ENCODE assay signal across 8 cellular contexts in genomic region chr4:99405433-99406115, GRCh38. TPM values are rescaled to one million over a fixed set of nuclear protein-coding genes. Genes with fewer than 3 reads are reported as not detected.
A peak's percentile ranks its signal among the peaks of the same experiment; 100 is the strongest.
DNase-seq lines count a peak whose midpoint lies in the region; ATAC-seq and TF ChIP-seq lines count a peak whose summit lies in the region.

No MANE protein-coding gene starts in this region.

- 38 to 39% methylated on average over 6 of the region's 6 CpGs for WGBS in lung, 2 donors

- CTCF ChIA-PET in HCT116 (lab: Charles Lee) = interaction anchor here (0.8 to 2.3 kb wide), 6 partner anchors 20 to 1419 kb away, joined by 3 to 9 read pairs (median 4); partner anchors contain the start of gene METAP1

- H2AFZ ChIP-seq in HCT116 (ENCODE audit: low read depth, low read length, poor library complexity, severe bottlenecking) = peak overlapping the region; percentile 33

- no peaks in the 10 kb centered on the region for H3K4me1 ChIP-seq in CD4-positive, CD25-positive, alpha-beta regulatory T cell (ENCODE audit: control insufficient read depth, insufficient read depth, low read length, poor library complexity, severe bottlenecking)
- H3K4me1 ChIP-seq in HCT116 (ENCODE audit: control insufficient read depth in 1 of 2, insufficient read depth in 2 of 2, low read length in 2 of 2) (peaks cover 0 to 9% of the 10 kb centered on the region in 2 experiments; a peak in 1 of 4 replicates), lung (ENCODE audit: control insufficient read depth in 2 of 2, insufficient read depth in 2 of 2, low read length in 2 of 2) (peaks cover 0 to 1% of the 10 kb centered on the region in 2 donors)

- no peaks in the 10 kb centered on the region for H3K9me2 ChIP-seq in HCT116 (ENCODE audit: insufficient read depth)

- peak; percentile 55 to 64 for ATAC-seq in CD4-positive, CD25-positive, alpha-beta regulatory T cell (ENCODE audit: low read depth in 2 of 2)
- ATAC-seq in HCT116 (peak; percentile 88), lung (ENCODE audit: insufficient read depth, low FRiP score) (peak; percentile 79)

- H3K27me3 ChIP-seq in CD4-positive, CD25-positive, alpha-beta regulatory T cell (ENCODE audit: control insufficient read depth, insufficient read depth, low read length) = peaks cover 2% of the 10 kb centered on the region
- H3K27me3 ChIP-seq in HCT116 (ENCODE audit: insufficient read depth, low read length) (no peaks in the 10 kb centered on the region), dorsolateral prefrontal cortex (no peaks in the 10 kb centered on the region), lung (ENCODE audit: control insufficient read depth, insufficient read depth) (no peaks in the 10 kb centered on the region)

- peak overlapping the region in 1 of 3 donors; percentile 10 for H3K27ac Mint-ChIP-seq in CD4-positive, CD25-positive, alpha-beta regulatory T cell

- H3K27ac ChIP-seq in CD4-positive, CD25-positive, alpha-beta regulatory T cell (ENCODE audit: insufficient read depth, low read length, poor library complexity, severe bottlenecking) = no peak overlapping the region
- H3K27ac ChIP-seq in HCT116 (ENCODE audit: low read depth, low read length) (no peak overlapping the region), dorsolateral prefrontal cortex (peak overlapping the region in 19 of 59 donors; percentile 5 to 63 (median 29)), lung (ENCODE audit: low read depth in 1 of 2, low read length in 1 of 2) (no peak overlapping the region)

- no peaks in the 10 kb centered on the region for H3K36me3 ChIP-seq in CD4-positive, CD25-positive, alpha-beta regulatory T cell (ENCODE audit: control insufficient read depth, insufficient read depth, low read length)
- H3K36me3 ChIP-seq in HCT116 (ENCODE audit: control insufficient read depth in 1 of 2, insufficient read depth in 2 of 2, low read length in 2 of 2) (no peaks in the 10 kb centered on the region), lung (ENCODE audit: control insufficient read depth in 2 of 2, insufficient read depth in 2 of 2, low read length in 2 of 2) (no peaks in the 10 kb centered on the region)

- peak; percentile 94 for TF ChIP-seq RAD21 in HCT116 (IDR thresholded peaks at IDR 0.05; ENCODE audit: low read depth)

- no peaks in the 10 kb centered on the region for H3K9me3 Mint-ChIP-seq in CD4-positive, CD25-positive, alpha-beta regulatory T cell

- no peak overlapping the region for H3K4me3 Mint-ChIP-seq in CD4-positive, CD25-positive, alpha-beta regulatory T cell

- no peak overlapping the region for H3K4me3 ChIP-seq in CD4-positive, CD25-positive, alpha-beta regulatory T cell (ENCODE audit: low read depth, low read length)
- H3K4me3 ChIP-seq in HCT116 (replicated peaks in 1 of 2; ENCODE audit: low read depth in 1 of 2, low read length in 2 of 2) (no peak overlapping the region), dorsolateral prefrontal cortex (no peak overlapping the region), lung (no peak overlapping the region)

- intact Hi-C loops in HCT116 (cut with micrococcal nuclease) (loop anchor here (1.0 to 5.0 kb wide), 6 partner anchors 57 to 1258 kb away; no protein-coding TSS in a partner anchor), dorsolateral prefrontal cortex (cut with DNase I) (loop anchor here (5.0 to 10.0 kb wide), 3 partner anchors 288 to 411 kb away; partner anchors contain the start of gene METAP1 (in 1 of the 2))

- no peaks in the 10 kb centered on the region for H3K79me2 ChIP-seq in HCT116 (ENCODE audit: insufficient read depth, low read length)

- H3K9ac ChIP-seq in HCT116 (ENCODE audit: low read length) = no peak overlapping the region

- H3K9me3 ChIP-seq in CD4-positive, CD25-positive, alpha-beta regulatory T cell (ENCODE audit: control insufficient read depth in 2 of 2, low read length in 2 of 2) = no peaks in the 10 kb centered on the region
- H3K9me3 ChIP-seq in HCT116 (ENCODE audit: control insufficient read depth in 1 of 2, insufficient read depth in 1 of 2, low read depth in 1 of 2, low read length in 2 of 2) (no peaks in the 10 kb centered on the region), lung (ENCODE audit: control insufficient read depth in 2 of 2, insufficient read depth in 1 of 2, low read length in 1 of 2) (no peaks in the 10 kb centered on the region)

- peaks cover 0 to 3% (median 0%) of the 10 kb centered on the region in 4 donors for H3K4me1 Mint-ChIP-seq in CD4-positive, CD25-positive, alpha-beta regulatory T cell

- no peaks in the 10 kb centered on the region for H3K36me3 Mint-ChIP-seq in CD4-positive, CD25-positive, alpha-beta regulatory T cell

- H3K4me2 ChIP-seq in HCT116 (ENCODE audit: low read length) = no peak overlapping the region

- no TSS peak for BruUV-seq in HCT116 (replicated peaks; lab: Mats Ljungman, UMichigan)

- RAD21 ChIA-PET in HCT116 (lab: Charles Lee; ENCODE audit: low non-redundant PET in 1 of 2, low total read pairs in 2 of 2, uncharacterized antibody in 2 of 2, unreplicated experiment in 2 of 2) = no interaction called here

- TF ChIP-seq POLR2A in HCT116 (IDR thresholded peaks at IDR 0.05; ENCODE audit: borderline replicate concordance, extremely low read depth, insufficient read depth, insufficient read length) = no peak

- DNase-seq in CD4-positive, CD25-positive, alpha-beta regulatory T cell = peak; percentile 32 to 58 (median 47)
- peak; percentile 60 for DNase-seq in HCT116 (ENCODE audit: low read depth, low spot score)
- DNase-seq in NCI-H524 (lab: John Stamatoyannopoulos, UW) = peak; percentile 16 to 51
- peak; percentile 49 to 56 for DNase-seq in activated CD4-positive, alpha-beta T cell treated with anti-CD3 and anti-CD28 coated beads, Interleukin-2, amount 50 U/mL, for 4 hours
- DNase-seq in dorsolateral prefrontal cortex = peak in 8 of 10 donors; percentile 29 to 75 (median 50)
- DNase-seq in lung (ENCODE audit: low spot score) = peak; percentile 74
- DNase-seq in stimulated activated CD8-positive, alpha-beta memory T cell treated with anti-CD3 and anti-CD28 coated beads, Interleukin-2, amount 100 ng/mL, for 48 hours (ENCODE audit: low read depth in 2 of 2) = peak; percentile 4 to 20
- DNase-seq in mesenteric fat pad (ENCODE audit: low spot score) = no peak

- peaks cover 4% of the 10 kb centered on the region for H3K27me3 Mint-ChIP-seq in CD4-positive, CD25-positive, alpha-beta regulatory T cell

- no peaks in the 10 kb centered on the region for H4K20me1 ChIP-seq in HCT116 (ENCODE audit: insufficient read depth)

- POLR2A ChIA-PET in HCT116 (lab: Charles Lee) = no interaction called here

- TF ChIP-seq CTCF in HCT116 (IDR thresholded peaks at IDR 0.05 in 2 of 3, conservative IDR thresholded peaks at IDR 0.05 in 1 of 3; ENCODE audit: borderline replicate concordance in 1 of 3, insufficient read depth in 1 of 3, low read depth in 2 of 3, low read length in 2 of 3) (peak; percentile 79 to 88 (median 86); a peak in 5 of 6 replicates), dorsolateral prefrontal cortex (IDR thresholded peaks at IDR 0.05 in 54 of 56, conservative IDR thresholded peaks at IDR 0.05 in 2 of 56; ENCODE audit: low read depth in 1 of 56, partially characterized antibody in 56 of 56) (peak; percentile 72 to 97 (median 92)), lung (IDR thresholded peaks at IDR 0.05; ENCODE audit: control extremely low read depth, extremely low read depth) (peak; percentile 90)

TF ChIP-seq in HCT116, 20 proteins besides CTCF, POLR2A, EP300 and RAD21 (continues in another document):
- TF ChIP-seq ZFX (IDR thresholded peaks at IDR 0.05) (no peak), JUND (IDR thresholded peaks at IDR 0.05) (no peak), ZNF274 (IDR thresholded peaks at IDR 0.05; ENCODE audit: low read depth, low read length) (no peak), POLR2AphosphoS5 (IDR thresholded peaks at IDR 0.05; ENCODE audit: low read depth, low read length) (no peak), EZH2 (IDR thresholded peaks at IDR 0.05) (no peak), CBX3 (IDR thresholded peaks at IDR 0.05; ENCODE audit: low read depth) (no peak), TCF7L2 (IDR thresholded peaks at IDR 0.05; ENCODE audit: borderline replicate concordance, extremely low read depth, insufficient read depth, insufficient read length) (no peak), SP1 (IDR thresholded peaks at IDR 0.05; ENCODE audit: low read depth) (no peak), YY1 (IDR thresholded peaks at IDR 0.05; ENCODE audit: extremely low read depth, insufficient replicate concordance, low read depth, low read length) (no peak), SIN3A (IDR thresholded peaks at IDR 0.05; ENCODE audit: low read depth) (no peak)
- TF ChIP-seq, protein P1, sequence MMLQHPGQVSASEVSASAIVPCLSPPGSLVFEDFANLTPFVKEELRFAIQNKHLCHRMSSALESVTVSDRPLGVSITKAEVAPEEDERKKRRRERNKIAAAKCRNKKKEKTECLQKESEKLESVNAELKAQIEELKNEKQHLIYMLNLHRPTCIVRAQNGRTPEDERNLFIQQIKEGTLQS (IDR thresholded peaks at IDR 0.05) = no peak
- TF ChIP-seq, protein P2, sequence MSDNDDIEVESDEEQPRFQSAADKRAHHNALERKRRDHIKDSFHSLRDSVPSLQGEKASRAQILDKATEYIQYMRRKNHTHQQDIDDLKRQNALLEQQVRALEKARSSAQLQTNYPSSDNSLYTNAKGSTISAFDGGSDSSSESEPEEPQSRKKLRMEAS (IDR thresholded peaks at IDR 0.05) = no peak

RNA-seq across cellular contexts. Expression of gene ADH7, which starts 29.6 kb away (rescaled TPM):
- not detected for total RNA-seq in CD4-positive, CD25-positive, alpha-beta regulatory T cell
- not detected for polyA plus RNA-seq in CD4-positive, CD25-positive, alpha-beta regulatory T cell
- total RNA-seq in HCT116 (2021; ENCODE audit: unreplicated experiment) (not detected), dorsolateral prefrontal cortex (not detected), lung (1 to 10 TPM in 1 of 2 donors, under 1 TPM in 1; 0.71 to 5.4 TPM), mesenteric fat pad (not detected)
- not detected in 2 replicates for polyA plus RNA-seq in HCT116 (2012)
- 1 to 10 TPM; 1.9 to 3.9 TPM for polyA plus RNA-seq in lung

RNA-seq across cellular contexts. Expression of gene ADH1C, which starts 53.0 kb away (rescaled TPM):
- not detected for total RNA-seq in CD4-positive, CD25-positive, alpha-beta regulatory T cell
- polyA plus RNA-seq in CD4-positive, CD25-positive, alpha-beta regulatory T cell = not detected
- total RNA-seq in HCT116 (2021; ENCODE audit: unreplicated experiment) = not detected
- not detected in 2 replicates for polyA plus RNA-seq in HCT116 (2012)
- under 1 TPM in 7 of 120 experiments, not detected in 113; 0.38 to 0.69 (median 0.50) TPM for total RNA-seq in dorsolateral prefrontal cortex
- 1 to 10 TPM; 5.9 to 6.9 TPM for total RNA-seq in lung
- 10 to 100 TPM in 1 of 2 donors, 1 to 10 TPM in 1; 2.6 to 14.8 TPM for polyA plus RNA-seq in lung
- 79.9 TPM for total RNA-seq in mesenteric fat pad

Comparison
In these comparisons a context has a peak if more than half of its experiments do, and no peak if none do; other contexts are left out.
1. RNA of gene ADH1C, which starts 53.0 kb away (total RNA-seq): 79.9 TPM in mesenteric fat pad (single experiment); 5.9 to 6.9 TPM in lung, not detected in CD4-positive, CD25-positive, alpha-beta regulatory T cell (single experiment), not detected in HCT116 (single experiment) and 0.38 to 0.69 TPM in dorsolateral prefrontal cortex; every median in the first group is over 10 times any median in the second.
2. Peak in every context shown above with its lines, with median percentiles within 50 percentile points of each other: ATAC-seq and CTCF ChIP-seq.